ENCODE assay signal across 27 cellular contexts in genomic region chr6:29666826-29667130, GRCh38. TPM values are rescaled to one million over a fixed set of nuclear protein-coding genes. Genes with fewer than 3 reads are reported as not detected.
"Had no signal": no experiment of that assay in that cellular context is flagged by ENCODE, and none has a peak within 500 bp of the region (broad histone marks: within the 10 kb centered on the region; RNA-seq: fewer than 3 reads in every experiment).

No MANE protein-coding gene starts in this region.

- H3K27me3 ChIP-seq: ovary, right lobe of liver had no signal

- DNase-seq: activated CD4-positive, alpha-beta T cell treated with anti-CD3 and anti-CD28 coated beads, Interleukin-2, amount 50 U/mL, for 1 hour; activated CD8-positive, alpha-beta T cell treated with anti-CD3 and anti-CD28 coated beads for 36 hours; activated naive CD4-positive, alpha-beta T cell; activated T-cell treated with anti-CD3 and anti-CD28 coated beads, Interleukin-2, amount 50 U/mL, for 72 hours; effector memory CD4-positive, alpha-beta T cell; erythroblast; gastrocnemius medialis; glutamatergic neuron; left lung; lower lobe of right lung; mesenchymal stem cell; ovary; right lobe of liver; stimulated activated CD4-positive, alpha-beta T cell treated with anti-CD3 and anti-CD28 coated beads, Interleukin-2, amount 100 ng/mL, for 48 hours; stimulated activated naive CD4-positive, alpha-beta T cell treated with Interleukin-2 at 50 U/mL for 16 hours; T-helper 2 cell; uterus had no signal

- ATAC-seq: activated CD8-positive, alpha-beta T cell treated with anti-CD3 and anti-CD28 coated beads for 36 hours; activated naive CD4-positive, alpha-beta T cell treated with anti-CD3 and anti-CD28 coated beads, Interleukin-2, amount 50 U/mL, for 72 hours; activated T-cell treated with anti-CD3 and anti-CD28 coated beads, Interleukin-2, amount 50 U/mL, for 72 hours; gastrocnemius medialis; left lung; lower lobe of right lung; right lobe of liver had no signal

- H3K36me3 ChIP-seq: breast epithelium, gastrocnemius medialis, left lung, lower lobe of right lung, ovary, right lobe of liver, thoracic aorta, uterus had no signal

- H3K4me1 ChIP-seq: breast epithelium, gastrocnemius medialis, left lung, lower lobe of right lung, right lobe of liver, uterus had no signal

- H3K27ac ChIP-seq: breast epithelium, gastrocnemius medialis, left lung, lower lobe of right lung, ovary, right lobe of liver, thoracic aorta, uterus had no signal

- FAIRE-seq: colon had no signal

- H3K4me3 ChIP-seq: breast epithelium, gastrocnemius medialis, left lung, lower lobe of right lung, ovary, right lobe of liver, thoracic aorta, uterus had no signal

- H3K9me3 ChIP-seq: breast epithelium, gastrocnemius medialis, left lung, lower lobe of right lung, ovary, right lobe of liver, thoracic aorta, uterus had no signal

RNA-seq across cellular contexts. Expression of gene MOG, which starts 9.9 kb away (rescaled TPM):
- total RNA-seq: activated CD8-positive, alpha-beta T cell treated with anti-CD3 and anti-CD28 coated beads for 36 hours; activated naive CD4-positive, alpha-beta T cell treated with anti-CD3 and anti-CD28 coated beads, Interleukin-2, amount 50 U/mL, for 72 hours; activated T-cell treated with anti-CD3 and anti-CD28 coated beads, Interleukin-2, amount 50 U/mL, for 72 hours; breast epithelium; dermis microvascular lymphatic vessel endothelial cell; gastrocnemius medialis; kidney epithelial cell; left lung; lower lobe of right lung; mononuclear cell; progenitor cell of endocrine pancreas; renal cortical epithelial cell; right lobe of liver; skeletal muscle tissue; thoracic aorta; uterus had no signal

RNA-seq across cellular contexts. Expression of gene ZFP57, which starts 14.2 kb away (rescaled TPM):
- total RNA-seq: activated CD8-positive, alpha-beta T cell treated with anti-CD3 and anti-CD28 coated beads for 36 hours; left lung; lower lobe of right lung; mononuclear cell; skeletal muscle tissue had no signal

RNA-seq across cellular contexts. Expression of gene HLA-F, which starts 56.5 kb away (rescaled TPM):
- total RNA-seq: progenitor cell of endocrine pancreas had no signal
